Comparison of ENCODE assay signal across 25 cellular contexts in genomic region chr16:25298165-25298872, GRCh38.
"Had no signal": no experiment of that assay in that cellular context is flagged by ENCODE, and none has a peak within 500 bp of the region (broad histone marks: within the 10 kb centered on the region; RNA-seq: fewer than 3 reads in every experiment).

No MANE protein-coding gene starts in this region.

- H3K4me2 ChIP-seq: hepatocyte had no signal

- H3K9me3 ChIP-seq: left lung, testis, upper lobe of left lung had no signal

- H3K27me3 ChIP-seq: dorsolateral prefrontal cortex, hepatocyte, left lung, testis, upper lobe of left lung had no signal

- ATAC-seq: activated T-cell treated with anti-CD3 and anti-CD28 coated beads, Interleukin-2, amount 50 U/mL, for 4 hours; effector memory CD8-positive, alpha-beta T cell; esophagus mucosa; left lung; sciatic nerve; stimulated activated effector memory CD8-positive, alpha-beta T cell treated with anti-CD3 and anti-CD28 coated beads, Interleukin-12 subunit alpha, Interleukin-12 subunit beta, amount 100 ng/mL, for 72 hours; WTC11 had no signal

- H3K36me3 ChIP-seq: left lung, upper lobe of left lung had no signal

- H3K79me2 ChIP-seq: hepatocyte had no signal

- DNase-seq: activated CD4-positive, alpha-beta T cell treated with anti-CD3 and anti-CD28 coated beads for 4 hours; activated CD4-positive, alpha-beta T cell treated with anti-CD3 and anti-CD28 coated beads, Interleukin-2, amount 50 U/mL, for 48 hours; activated CD8-positive, alpha-beta memory T cell treated with anti-CD3 and anti-CD28 coated beads, Interleukin-2, amount 50 U/mL, for 48 hours; activated naive CD4-positive, alpha-beta T cell treated with Interleukin-2 at 50 U/mL for 16 hours; activated naive CD8-positive, alpha-beta T cell treated with anti-CD3 and anti-CD28 coated beads for 36 hours; activated T-cell treated with anti-CD3 and anti-CD28 coated beads, Interleukin-2, amount 50 U/mL, for 4 hours; dorsolateral prefrontal cortex; effector memory CD8-positive, alpha-beta T cell; foreskin melanocyte; glutamatergic neuron; immature natural killer cell; left lung; naive B cell; occipital lobe; posterior cingulate gyrus; small intestine; stimulated activated CD4-positive, alpha-beta T cell treated with anti-CD3 and anti-CD28 coated beads, Interleukin-2, amount 100 ng/mL, for 24 hours; testis; upper lobe of left lung had no signal

- H2AFZ ChIP-seq: hepatocyte had no signal

- H3K4me3 ChIP-seq: dorsolateral prefrontal cortex, hepatocyte, left lung, lung, testis, upper lobe of left lung had no signal

- H3K4me1 ChIP-seq: left lung, testis, upper lobe of left lung had no signal

- H3K27ac ChIP-seq: dorsolateral prefrontal cortex, hepatocyte, left lung, testis, upper lobe of left lung had no signal
